Comparison of ENCODE assay signal across 19 cellular contexts in the genomic region with DNA sequence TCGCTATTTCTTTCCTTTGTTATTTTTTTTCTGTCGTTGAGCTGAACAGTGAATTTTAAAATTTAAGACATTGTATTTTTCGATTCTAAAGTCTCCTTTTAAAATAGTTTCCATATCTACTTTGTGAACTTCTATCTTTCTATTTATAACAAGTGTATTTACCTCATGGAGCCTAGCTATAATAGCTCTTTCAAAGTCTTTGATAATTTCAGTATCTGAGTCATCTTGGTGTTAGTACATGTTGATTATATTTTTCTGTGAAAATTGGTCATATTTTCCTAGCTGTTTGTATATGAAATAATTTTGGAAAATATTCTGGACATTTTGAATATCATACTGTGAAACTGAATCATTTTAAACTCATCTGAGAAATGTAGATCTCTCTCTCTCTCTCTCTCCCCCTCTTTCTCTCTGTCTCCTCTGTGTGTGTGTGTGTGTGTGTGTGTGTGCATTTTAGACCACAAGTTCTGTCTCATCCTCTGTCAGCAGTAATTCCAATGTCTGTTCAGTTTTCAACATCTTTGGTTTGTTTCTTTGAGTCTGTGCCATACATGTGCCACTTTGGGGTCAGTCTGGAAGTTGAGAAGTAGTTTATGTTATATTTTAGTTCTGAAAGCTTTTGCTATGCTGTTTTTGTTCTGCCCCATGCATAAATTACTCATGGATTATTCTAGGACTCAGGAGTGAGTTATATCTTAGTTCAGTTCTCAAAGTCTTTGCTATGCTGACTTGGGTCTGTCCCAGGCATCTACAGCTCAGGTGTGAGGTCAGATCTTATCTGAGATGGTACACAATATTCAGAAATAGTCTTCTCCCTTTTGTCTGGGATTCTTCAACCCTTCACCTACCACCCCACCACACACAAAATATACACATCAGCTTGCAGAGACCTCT.
"Had no signal": no experiment of that assay in that cellular context is flagged by ENCODE, and none has a peak within 500 bp of the region (broad histone marks: within the 10 kb centered on the region; RNA-seq: fewer than 3 reads in every experiment).

No MANE protein-coding gene starts in this region.

- H3K4me1 Mint-ChIP-seq: activated naive CD8-positive, alpha-beta T cell treated with anti-CD3 and anti-CD28 coated beads, Interleukin-2, amount 10 ng/mL, durations not matched to agents 7 days and 5 days; brain had no signal

- H3K9me3 Mint-ChIP-seq: activated B cell treated with CpG ODN at 0.5 μM for 24 hours had no signal

- H3K27me3 ChIP-seq: colonic mucosa, foreskin keratinocyte, right lobe of liver, upper lobe of right lung had no signal

- FAIRE-seq: islet of Langerhans had no signal

- H3K4me3 Mint-ChIP-seq: activated B cell treated with CpG ODN at 0.5 μM for 24 hours; activated naive CD8-positive, alpha-beta T cell treated with anti-CD3 and anti-CD28 coated beads, Interleukin-2, amount 10 ng/mL, durations not matched to agents 7 days and 5 days; brain; naive thymus-derived CD8-positive, alpha-beta T cell had no signal

- H3K36me3 ChIP-seq: colonic mucosa, lower lobe of right lung, right lobe of liver, thoracic aorta, upper lobe of right lung had no signal

- H3K4me3 ChIP-seq: colonic mucosa, lower lobe of right lung, right lobe of liver, SK-N-MC, smooth muscle cell, thoracic aorta, upper lobe of right lung had no signal

- H3K4me1 ChIP-seq: colonic mucosa, foreskin keratinocyte, lower lobe of right lung, right lobe of liver, upper lobe of right lung had no signal

- H3K9me3 ChIP-seq: colonic mucosa, lower lobe of right lung, right lobe of liver, thoracic aorta, upper lobe of right lung had no signal

- H3K27ac ChIP-seq: colonic mucosa, foreskin keratinocyte, lower lobe of right lung, right lobe of liver, SK-N-MC, thoracic aorta, upper lobe of right lung had no signal

- H3K36me3 Mint-ChIP-seq: brain; naive thymus-derived CD8-positive, alpha-beta T cell had no signal

- ATAC-seq: foreskin keratinocyte; left colon; lower lobe of right lung; naive thymus-derived CD8-positive, alpha-beta T cell; upper lobe of right lung had no signal

- DNase-seq: activated B cell treated with CpG ODN at 0.5 μM for 24 hours; activated CD8-positive, alpha-beta memory T cell treated with anti-CD3 and anti-CD28 coated beads, Interleukin-2, amount 50 U/mL, for 4 hours; activated effector memory CD4-positive, alpha-beta T cell treated with Interleukin-2 at 50 U/mL for 16 hours; activated naive CD8-positive, alpha-beta T cell treated with anti-CD3 and anti-CD28 coated beads, Interleukin-2, amount 10 ng/mL, durations not matched to agents 7 days and 5 days; central memory CD4-positive, alpha-beta T cell; colonic mucosa; foreskin keratinocyte; hippocampal formation; left colon; lower lobe of right lung; naive thymus-derived CD8-positive, alpha-beta T cell; right lobe of liver; SHP77; upper lobe of right lung had no signal

- H3K27ac Mint-ChIP-seq: activated B cell treated with CpG ODN at 0.5 μM for 24 hours; activated naive CD8-positive, alpha-beta T cell treated with anti-CD3 and anti-CD28 coated beads, Interleukin-2, amount 10 ng/mL, durations not matched to agents 7 days and 5 days; brain; naive thymus-derived CD8-positive, alpha-beta T cell had no signal

- H3K27me3 Mint-ChIP-seq: activated B cell treated with CpG ODN at 0.5 μM for 24 hours; activated naive CD8-positive, alpha-beta T cell treated with anti-CD3 and anti-CD28 coated beads, Interleukin-2, amount 10 ng/mL, durations not matched to agents 7 days and 5 days; brain; naive thymus-derived CD8-positive, alpha-beta T cell had no signal
